Comparison of ENCODE assay signal across 8 cellular contexts in the genomic region with DNA sequence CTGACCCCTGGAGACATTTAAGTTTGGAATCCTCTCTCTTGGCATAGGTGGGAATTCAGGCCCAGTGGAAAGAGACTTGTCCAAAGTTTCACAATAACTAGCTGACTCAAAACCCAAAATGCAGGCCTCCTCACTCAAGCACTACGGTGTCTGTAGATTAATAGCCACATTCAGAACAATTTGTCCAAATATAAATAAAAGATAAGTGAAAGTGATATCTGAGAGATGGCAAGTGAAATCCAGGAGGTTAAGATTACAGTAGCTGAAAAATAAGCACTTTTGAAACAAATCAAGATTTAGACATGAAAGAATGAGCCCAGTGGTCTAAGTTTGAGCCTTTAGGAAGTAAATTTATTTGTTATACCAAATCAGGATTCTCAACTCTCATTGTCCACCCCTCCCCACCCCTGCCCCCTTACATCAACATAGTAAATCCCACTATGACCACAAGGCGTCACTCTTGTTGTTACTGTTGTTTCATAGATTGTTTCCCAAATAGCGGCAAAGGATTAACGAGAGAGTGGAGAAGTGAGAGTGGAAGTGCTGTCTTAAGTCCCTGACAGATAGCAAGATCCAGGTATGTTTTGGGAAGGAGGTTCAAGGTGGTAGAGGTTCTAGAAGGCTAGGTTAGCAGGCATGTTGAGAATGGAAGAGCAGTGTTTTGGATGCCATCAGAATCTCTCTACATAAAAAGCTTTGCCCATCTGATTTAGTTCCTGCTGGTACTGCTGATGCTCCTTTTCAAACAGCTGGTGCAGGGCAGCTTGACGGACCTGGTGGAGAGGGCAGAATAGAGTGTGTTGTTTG. TPM values are rescaled to one million over a fixed set of nuclear protein-coding genes. Genes with fewer than 3 reads are reported as not detected.
DNase-seq lines count a peak whose midpoint lies in the region; ATAC-seq, FAIRE-seq and TF ChIP-seq lines count a peak whose summit lies in the region.

No MANE protein-coding gene starts in this region.

- BruUV-seq in GM12878 (replicated peaks; lab: Mats Ljungman, UMichigan): no TSS peak

- RAD21 ChIA-PET in GM12878 (lab: Charles Lee; ENCODE audit: unreplicated experiment): interaction anchor here (0.6 to 2.7 kb wide), 12 partner anchors 8 to 281 kb away, joined by 3 to 30 read pairs (median 4); partner anchors contain the start of gene HAX1

- intact Hi-C loops in GM12878 (cut with micrococcal nuclease; ENCODE audit: unreplicated experiment): loop anchor here (1.0 kb wide), 2 partner anchors 73 to 136 kb away; partner anchors contain the start of gene HAX1

- H4K20me1 ChIP-seq in OCI-LY1 (ENCODE audit: insufficient read depth, low read length) (no peaks in the 10 kb centered on the region), GM12878 (ENCODE audit: control insufficient read depth, insufficient read depth) (no peaks in the 10 kb centered on the region)

- DNase-seq in DMS 273 treated with DMSO at 0.1 percent for 48 hours (lab: John Stamatoyannopoulos, UW) (peak; percentile 38), HFF-Myc (ENCODE audit: extremely low read depth, low read depth) (no peak), GM12878 (ENCODE audit: low read depth, low spot score) (no peak), iPS-NIHi11 (ENCODE audit: low spot score) (peak; percentile 74)
- DNase-seq in stimulated activated effector memory CD8-positive, alpha-beta T cell treated with anti-CD3 and anti-CD28 coated beads, Interleukin-12 subunit alpha, Interleukin-12 subunit beta, amount 100 ng/mL, for 72 hours (ENCODE audit: low spot score in 2 of 2): no peak

- CTCF ChIA-PET in GM12878 (lab: Yijun Ruan, JAX): interaction anchor here (0.6 to 3.4 kb wide), 32 partner anchors 9 to 348 kb away, joined by 3 to 54 read pairs (median 5); partner anchors contain the start of genes HAX1 and UBAP2L

- H3K9me3 ChIP-seq in OCI-LY1 (ENCODE audit: low read length) (no peaks in the 10 kb centered on the region), GM12878 (replicated peaks; ENCODE audit: control insufficient read depth, insufficient read depth, low read length) (no peaks in the 10 kb centered on the region)

- H3K36me3 ChIP-seq in OCI-LY1 (ENCODE audit: insufficient read depth, low read length): no peaks in the 10 kb centered on the region
- no peaks in the 10 kb centered on the region; a peak in 1 of 4 replicates for H3K36me3 ChIP-seq in GM12878 (ENCODE audit: control insufficient read depth in 2 of 2, insufficient read depth in 2 of 2, low read length in 1 of 2)

- no peaks in the 10 kb centered on the region for H3K79me2 ChIP-seq in OCI-LY1 (ENCODE audit: insufficient read depth, low read length)
- no peaks in the 10 kb centered on the region for H3K79me2 ChIP-seq in GM12878 (ENCODE audit: control insufficient read depth, insufficient read depth, low read length)

- H3K4me2 ChIP-seq in OCI-LY1 (ENCODE audit: low read length): peak overlapping the region; percentile 47
- peak overlapping the region; percentile 4; the same call in 1 of the 2 replicates for H3K4me2 ChIP-seq in GM12878 (ENCODE audit: control insufficient read depth, insufficient read depth)

- no peak for TF ChIP-seq EP300 in GM12878 (IDR thresholded peaks at IDR 0.05; ENCODE audit: borderline replicate concordance in 1 of 2, control insufficient read depth in 1 of 2, low read depth in 2 of 2, low read length in 2 of 2)

- peak; percentile 87 for ATAC-seq in GM12878
- ATAC-seq in stimulated activated effector memory CD8-positive, alpha-beta T cell treated with anti-CD3 and anti-CD28 coated beads, Interleukin-12 subunit alpha, Interleukin-12 subunit beta, amount 100 ng/mL, for 72 hours: peak; percentile 60
- ATAC-seq in GM21423 (IDR thresholded peaks at IDR 0.05; ENCODE audit: unreplicated experiment): no peak
- no peak for ATAC-seq in GM19328 (IDR thresholded peaks at IDR 0.05; ENCODE audit: unreplicated experiment)

- H3K4me1 ChIP-seq in OCI-LY1 (ENCODE audit: insufficient read depth, low read length, severe bottlenecking) (peaks cover 5% of the 10 kb centered on the region), GM12878 (ENCODE audit: control insufficient read depth, insufficient read depth, low read length) (no peaks in the 10 kb centered on the region)

- H3K36me3 Mint-ChIP-seq in stimulated activated effector memory CD8-positive, alpha-beta T cell treated with anti-CD3 and anti-CD28 coated beads, Interleukin-12 subunit alpha, Interleukin-12 subunit beta, amount 100 ng/mL, for 72 hours: no peaks in the 10 kb centered on the region

- H3K9ac ChIP-seq in OCI-LY1 (ENCODE audit: low read length) (no peak overlapping the region), GM12878 (ENCODE audit: control insufficient read depth, insufficient read depth, low read length) (no peak overlapping the region)

- no peak for TF ChIP-seq POLR2A in GM12878 (IDR thresholded peaks at IDR 0.05; ENCODE audit: low read depth, low read length)

- H3K27ac ChIP-seq in OCI-LY1 (ENCODE audit: low read depth, low read length, poor library complexity, severe bottlenecking) (no peak overlapping the region), GM12878 (ENCODE audit: control insufficient read depth, insufficient read depth) (no peak overlapping the region)

- no peaks in the 10 kb centered on the region for H3K9me3 Mint-ChIP-seq in stimulated activated effector memory CD8-positive, alpha-beta T cell treated with anti-CD3 and anti-CD28 coated beads, Interleukin-12 subunit alpha, Interleukin-12 subunit beta, amount 100 ng/mL, for 72 hours

- peak; percentile 55 for TF ChIP-seq CTCF in HFF-Myc (IDR thresholded peaks at IDR 0.05; ENCODE audit: low read depth, low read length, missing control alignments)
- TF ChIP-seq CTCF in OCI-LY1 (IDR thresholded peaks at IDR 0.05; ENCODE audit: low read length): peak; percentile 78
- TF ChIP-seq CTCF in GM12878 (IDR thresholded peaks at IDR 0.05 in 2 of 3, conservative IDR thresholded peaks at IDR 0.05 in 1 of 3; ENCODE audit: control insufficient read depth in 2 of 3, extremely low read depth in 1 of 3, insufficient read depth in 1 of 3, low read depth in 3 of 3, low read length in 3 of 3): peak; percentile 61 to 71 (median 67)

- in situ Hi-C loops in GM12878 (cut with MboI): no loop called here

- no peaks in the 10 kb centered on the region; the same call in 1 of the 2 replicates for H3K27me3 ChIP-seq in OCI-LY1 (ENCODE audit: insufficient read depth, low read length)
- no peaks in the 10 kb centered on the region; a peak in 1 of 4 replicates for H3K27me3 ChIP-seq in GM12878 (replicated peaks in 1 of 2; ENCODE audit: control insufficient read depth in 2 of 2, insufficient read depth in 2 of 2, low read length in 1 of 2)

- SMC1A ChIA-PET in GM12878 (lab: Charles Lee; ENCODE audit: uncharacterized antibody, unreplicated experiment): interaction anchor here (0.7 to 4.8 kb wide), 19 partner anchors 8 to 281 kb away, joined by 3 to 48 read pairs (median 4); partner anchors contain the start of gene HAX1

- no peak overlapping the region for H3K4me3 ChIP-seq in HFF-Myc (replicated peaks; ENCODE audit: low read depth, low read length)
- H3K4me3 ChIP-seq in OCI-LY1 (ENCODE audit: low read depth, low read length, poor library complexity, severe bottlenecking): no peak overlapping the region
- H3K4me3 ChIP-seq in GM12878: no peak overlapping the region

- FAIRE-seq in GM12878 (lab: Jason Lieb, UNC): peak; percentile 13

- H3K9me2 ChIP-seq in OCI-LY1 (ENCODE audit: low read depth, low read length): no peaks in the 10 kb centered on the region

- 11% methylated on average over 5 of the region's 5 CpGs for WGBS in GM12878 (ENCODE audit: insufficient coverage, insufficient replicate concordance, low lambda C conversion rate, missing lambda C conversion rate)

- POLR2A ChIA-PET in GM12878 (lab: Charles Lee): interaction anchor here (0.6 to 1.3 kb wide), 3 partner anchors 20 to 87 kb away, joined by 3 to 7 read pairs (median 4); partner anchors contain the start of gene HAX1

- no peak overlapping the region for H3K4me3 Mint-ChIP-seq in stimulated activated effector memory CD8-positive, alpha-beta T cell treated with anti-CD3 and anti-CD28 coated beads, Interleukin-12 subunit alpha, Interleukin-12 subunit beta, amount 100 ng/mL, for 72 hours

- no peaks in the 10 kb centered on the region for H3K4me1 Mint-ChIP-seq in stimulated activated effector memory CD8-positive, alpha-beta T cell treated with anti-CD3 and anti-CD28 coated beads, Interleukin-12 subunit alpha, Interleukin-12 subunit beta, amount 100 ng/mL, for 72 hours

- peak; percentile 76 for TF ChIP-seq RAD21 in GM12878 (IDR thresholded peaks at IDR 0.05; ENCODE audit: insufficient read depth, low read depth, low read length)

- no peak overlapping the region for H3K27ac Mint-ChIP-seq in stimulated activated effector memory CD8-positive, alpha-beta T cell treated with anti-CD3 and anti-CD28 coated beads, Interleukin-12 subunit alpha, Interleukin-12 subunit beta, amount 100 ng/mL, for 72 hours

- no peaks in the 10 kb centered on the region for H3F3A ChIP-seq in OCI-LY1 (ENCODE audit: insufficient read depth, low read length)

- H2AFZ ChIP-seq in OCI-LY1 (ENCODE audit: low read length) (no peak overlapping the region), GM12878 (ENCODE audit: control insufficient read depth, low read depth, low read length) (peak overlapping the region; percentile 51)

RNA-seq across cellular contexts. Expression of gene TPM3, which starts 7.1 kb away (rescaled TPM):
- total RNA-seq in GM12878 (2013; cell fraction: nucleolus; rRNA removed): 188 and 211 TPM in 2 replicates
- total RNA-seq in GM12878 (2014; rRNA removed) (405 and 502 TPM in 2 replicates), GM12878 (2014; rRNA removed; fragmentation: Illumina TruSeq; extraction: Trizol) (411 and 420 TPM in 2 replicates), GM12878 (2021) (545 and 553 TPM in 2 replicates)
- polyA plus RNA-seq in GM12878 (2011; ENCODE audit: low read depth): 286 TPM
- polyA plus RNA-seq in GM12878 (2011; rRNA removed) (656 and 917 TPM in 2 replicates), GM12878 (2014; fragmentation: Illumina TruSeq; extraction: Trizol) (597 and 607 TPM in 2 replicates), GM12878 (2014; fragmentation: Nextera tagmentation; extraction: Ambion mirVana) (100 to 1,000 TPM; 270 to 321 TPM), GM12878 (2014; rRNA removed) (414 and 456 TPM in 2 replicates), GM12878 (2016; fragmentation: Nextera tagmentation; extraction: Ambion mirVana) (100 to 1,000 TPM; 732 to 759 TPM)
- 327 and 385 TPM in 2 replicates for polyA plus RNA-seq in GM12878 (2011; cell fraction: cytosol; rRNA removed)
- polyA plus RNA-seq in GM12878 (2011; cell fraction: nucleus; rRNA removed): 222 and 294 TPM in 2 replicates
- 335 and 369 TPM in 2 replicates for polyA plus RNA-seq in GM12878 (2012)
- 191 and 196 TPM in 2 replicates for polyA minus RNA-seq in GM12878 (2011; rRNA and poly(A)+ RNA removed)
- 82.5 and 102 TPM in 2 replicates for polyA minus RNA-seq in GM12878 (2011; cell fraction: cytosol; rRNA and poly(A)+ RNA removed)
- 36.0 and 65.3 TPM in 2 replicates for polyA minus RNA-seq in GM12878 (2011; cell fraction: nucleus; rRNA and poly(A)+ RNA removed)

RNA-seq across cellular contexts. Expression of gene CFAP141, which starts 7.2 kb away (rescaled TPM):
- total RNA-seq in GM12878 (2013; cell fraction: nucleolus; rRNA removed): not detected in 2 replicates
- total RNA-seq in GM12878 (2014; rRNA removed): not detected in 2 replicates
- total RNA-seq in GM12878 (2014; rRNA removed; fragmentation: Illumina TruSeq; extraction: Trizol): not detected in 2 replicates
- total RNA-seq in GM12878 (2021): not detected in 2 replicates
- not detected for polyA plus RNA-seq in GM12878 (2011; ENCODE audit: low read depth)
- not detected in 2 replicates for polyA plus RNA-seq in GM12878 (2011; rRNA removed)
- polyA plus RNA-seq in GM12878 (2011; cell fraction: cytosol; rRNA removed): not detected in 2 replicates
- not detected in 2 replicates for polyA plus RNA-seq in GM12878 (2011; cell fraction: nucleus; rRNA removed)
- polyA plus RNA-seq in GM12878 (2012): not detected in 2 replicates
- polyA plus RNA-seq in GM12878 (2014; fragmentation: Illumina TruSeq; extraction: Trizol): not detected in 2 replicates
- not detected for polyA plus RNA-seq in GM12878 (2014; fragmentation: Nextera tagmentation; extraction: Ambion mirVana)
- polyA plus RNA-seq in GM12878 (2014; rRNA removed): not detected in 2 replicates
- polyA plus RNA-seq in GM12878 (2016; fragmentation: Nextera tagmentation; extraction: Ambion mirVana): not detected
- not detected in 2 replicates for polyA minus RNA-seq in GM12878 (2011; rRNA and poly(A)+ RNA removed)
- polyA minus RNA-seq in GM12878 (2011; cell fraction: cytosol; rRNA and poly(A)+ RNA removed): not detected in 2 replicates
- not detected in 2 replicates for polyA minus RNA-seq in GM12878 (2011; cell fraction: nucleus; rRNA and poly(A)+ RNA removed)

RNA-seq across cellular contexts. Expression of gene UBAP2L, which starts 21.8 kb away (rescaled TPM):
- 296 and 314 TPM in 2 replicates for total RNA-seq in GM12878 (2013; cell fraction: nucleolus; rRNA removed)
- total RNA-seq in GM12878 (2014; rRNA removed) (56.6 and 58.7 TPM in 2 replicates), GM12878 (2014; rRNA removed; fragmentation: Illumina TruSeq; extraction: Trizol) (69.6 and 75.8 TPM in 2 replicates), GM12878 (2021) (163 and 171 TPM in 2 replicates)
- 73.9 TPM for polyA plus RNA-seq in GM12878 (2011; ENCODE audit: low read depth)
- polyA plus RNA-seq in GM12878 (2011; rRNA removed) (86.2 and 185 TPM in 2 replicates), GM12878 (2014; fragmentation: Illumina TruSeq; extraction: Trizol) (164 and 180 TPM in 2 replicates), GM12878 (2014; fragmentation: Nextera tagmentation; extraction: Ambion mirVana) (10 to 100 TPM; 49.9 to 53.3 TPM), GM12878 (2014; rRNA removed) (140 and 151 TPM in 2 replicates), GM12878 (2016; fragmentation: Nextera tagmentation; extraction: Ambion mirVana) (100 to 1,000 TPM; 181 to 198 TPM)
- polyA plus RNA-seq in GM12878 (2011; cell fraction: cytosol; rRNA removed): 116 and 123 TPM in 2 replicates
- 303 and 325 TPM in 2 replicates for polyA plus RNA-seq in GM12878 (2011; cell fraction: nucleus; rRNA removed)
- polyA plus RNA-seq in GM12878 (2012): 81.1 and 94.6 TPM in 2 replicates
- 130 and 259 TPM in 2 replicates for polyA minus RNA-seq in GM12878 (2011; rRNA and poly(A)+ RNA removed)
- 29.7 and 45.6 TPM in 2 replicates for polyA minus RNA-seq in GM12878 (2011; cell fraction: cytosol; rRNA and poly(A)+ RNA removed)
- 99.0 and 173 TPM in 2 replicates for polyA minus RNA-seq in GM12878 (2011; cell fraction: nucleus; rRNA and poly(A)+ RNA removed)

RNA-seq across cellular contexts. Expression of gene NUP210L, which starts 44.1 kb away (rescaled TPM):
- total RNA-seq in GM12878 (2013; cell fraction: nucleolus; rRNA removed): not detected in 2 replicates
- total RNA-seq in GM12878 (2014; rRNA removed) (under 0.01 TPM in 1 of 2 replicates, not detected in the other), GM12878 (2014; rRNA removed; fragmentation: Illumina TruSeq; extraction: Trizol) (not detected in 2 replicates), GM12878 (2021) (not detected in 2 replicates)
- polyA plus RNA-seq in GM12878 (2011; ENCODE audit: low read depth): not detected
- polyA plus RNA-seq in GM12878 (2011; rRNA removed) (0.03 TPM in 1 of 2 replicates, not detected in the other), GM12878 (2014; fragmentation: Illumina TruSeq; extraction: Trizol) (0.04 TPM in 1 of 2 replicates, not detected in the other), GM12878 (2014; fragmentation: Nextera tagmentation; extraction: Ambion mirVana) (not detected), GM12878 (2014; rRNA removed) (not detected in 2 replicates), GM12878 (2016; fragmentation: Nextera tagmentation; extraction: Ambion mirVana) (under 1 TPM; 0.07 to 0.08 TPM)
- 0.02 TPM in 1 of 2 replicates, not detected in the other for polyA plus RNA-seq in GM12878 (2011; cell fraction: cytosol; rRNA removed)
- 0.03 TPM in 1 of 2 replicates, not detected in the other for polyA plus RNA-seq in GM12878 (2011; cell fraction: nucleus; rRNA removed)
- polyA plus RNA-seq in GM12878 (2012): not detected in 2 replicates
- polyA minus RNA-seq in GM12878 (2011; rRNA and poly(A)+ RNA removed): 0.10 and 0.15 TPM in 2 replicates
- polyA minus RNA-seq in GM12878 (2011; cell fraction: cytosol; rRNA and poly(A)+ RNA removed): not detected in 2 replicates
- polyA minus RNA-seq in GM12878 (2011; cell fraction: nucleus; rRNA and poly(A)+ RNA removed): 0.10 TPM in 1 of 2 replicates, not detected in the other

Comparison
In these comparisons a context has a peak if more than half of its experiments do, and no peak if none do; other contexts are left out.
1. DNase-seq: peak in DMS 273 treated with DMSO at 0.1 percent for 48 hours (single experiment) and iPS-NIHi11 (single experiment); none in HFF-Myc (single experiment), GM12878 (single experiment) and stimulated activated effector memory CD8-positive, alpha-beta T cell treated with anti-CD3 and anti-CD28 coated beads, Interleukin-12 subunit alpha, Interleukin-12 subunit beta, amount 100 ng/mL, for 72 hours (0 of 2).
2. ATAC-seq: peak in GM12878 (single experiment) and stimulated activated effector memory CD8-positive, alpha-beta T cell treated with anti-CD3 and anti-CD28 coated beads, Interleukin-12 subunit alpha, Interleukin-12 subunit beta, amount 100 ng/mL, for 72 hours (single experiment); none in GM21423 (single experiment) and GM19328 (single experiment).
3. Peak in every context shown above with its lines, with median percentiles within 50 percentile points of each other: CTCF ChIP-seq.